ENCODE assay signal across 12 cellular contexts in the genomic region with DNA sequence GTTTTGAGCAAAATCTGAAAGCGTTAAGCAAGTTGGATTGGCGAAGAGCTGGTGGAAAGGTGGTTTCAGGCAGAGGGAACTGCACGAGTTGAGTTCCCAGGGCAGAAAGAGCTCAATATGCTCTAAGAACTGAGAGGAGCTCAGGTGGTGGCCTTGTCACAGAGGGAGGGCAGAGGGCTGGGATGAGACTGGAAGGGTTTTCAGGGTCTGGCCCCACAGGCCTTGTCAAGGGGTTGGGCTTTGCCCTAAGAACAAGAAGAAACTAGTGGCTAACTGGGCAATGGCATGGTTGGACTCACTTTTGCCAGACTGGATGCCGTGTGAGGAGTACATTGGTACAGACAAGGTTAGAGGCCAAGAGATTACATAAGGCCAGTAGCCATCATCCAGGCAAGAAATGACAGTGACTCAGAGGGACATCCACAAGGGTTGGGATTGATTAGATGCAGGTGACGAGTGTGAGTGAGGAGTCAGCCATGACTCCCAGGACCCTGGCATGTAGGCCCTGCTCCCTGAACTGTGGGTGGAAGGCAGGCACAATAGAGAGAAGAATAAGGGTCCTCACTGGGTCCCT.
"Had no signal": no experiment of that assay in that cellular context is flagged by ENCODE, and none has a peak within 500 bp of the region (broad histone marks: within the 10 kb centered on the region; RNA-seq: fewer than 3 reads in every experiment).

No MANE protein-coding gene starts in this region.

- H3K9me3 Mint-ChIP-seq: activated naive CD4-positive, alpha-beta T cell treated with anti-CD3 and anti-CD28 coated beads, Interleukin-2, amount 50 U/mL, for 72 hours; natural killer cell; T-cell had no signal

- ATAC-seq: activated naive CD4-positive, alpha-beta T cell treated with anti-CD3 and anti-CD28 coated beads, Interleukin-2, amount 50 U/mL, for 72 hours; gastroesophageal sphincter; lower lobe of right lung; natural killer cell; stimulated activated naive B cell treated with anti-CD40 and anti-IgM and Interleukin-4, amounts not matched to agents 10 μg/mL and 1 μg/mL and 100 μg/mL, for 72 hours; T-cell had no signal

- H3K4me1 Mint-ChIP-seq: immature natural killer cell; natural killer cell; stimulated activated naive B cell treated with anti-CD40 and anti-IgM and Interleukin-4, amounts not matched to agents 10 μg/mL and 1 μg/mL and 100 μg/mL, for 72 hours; T-cell had no signal

- H3K27ac Mint-ChIP-seq: activated naive CD4-positive, alpha-beta T cell treated with anti-CD3 and anti-CD28 coated beads, Interleukin-2, amount 50 U/mL, for 72 hours; immature natural killer cell; natural killer cell; stimulated activated naive B cell treated with anti-CD40 and anti-IgM and Interleukin-4, amounts not matched to agents 10 μg/mL and 1 μg/mL and 100 μg/mL, for 72 hours; T-cell had no signal

- H3K9me3 ChIP-seq: lower lobe of right lung had no signal

- H3K4me1 ChIP-seq: gastroesophageal sphincter, lower lobe of right lung had no signal

- DNase-seq: activated CD4-positive, CD25-positive, alpha-beta regulatory T cell treated with anti-CD3 and anti-CD28 coated beads, Interleukin-2, amount 50 U/mL, for 72 hours; activated gamma-delta T cell treated with Interleukin-2 at 50 U/mL for 16 hours; amniotic stem cell; immature natural killer cell; lower lobe of right lung; natural killer cell; stimulated activated naive B cell treated with anti-CD40 and anti-IgM and Interleukin-4, amounts not matched to agents 10 μg/mL and 1 μg/mL and 100 μg/mL, for 72 hours; T-cell; T-helper 9 cell had no signal

- H3K36me3 Mint-ChIP-seq: activated naive CD4-positive, alpha-beta T cell treated with anti-CD3 and anti-CD28 coated beads, Interleukin-2, amount 50 U/mL, for 72 hours; immature natural killer cell; natural killer cell; stimulated activated naive B cell treated with anti-CD40 and anti-IgM and Interleukin-4, amounts not matched to agents 10 μg/mL and 1 μg/mL and 100 μg/mL, for 72 hours; T-cell had no signal

- H3K4me3 Mint-ChIP-seq: immature natural killer cell; natural killer cell; stimulated activated naive B cell treated with anti-CD40 and anti-IgM and Interleukin-4, amounts not matched to agents 10 μg/mL and 1 μg/mL and 100 μg/mL, for 72 hours; T-cell had no signal

- H3K27ac ChIP-seq: cardiac muscle cell, gastroesophageal sphincter, lower lobe of right lung had no signal

- H3K27me3 ChIP-seq: cardiac muscle cell, gastroesophageal sphincter had no signal
